ENCODE assay signal across 8 cellular contexts in the genomic region with DNA sequence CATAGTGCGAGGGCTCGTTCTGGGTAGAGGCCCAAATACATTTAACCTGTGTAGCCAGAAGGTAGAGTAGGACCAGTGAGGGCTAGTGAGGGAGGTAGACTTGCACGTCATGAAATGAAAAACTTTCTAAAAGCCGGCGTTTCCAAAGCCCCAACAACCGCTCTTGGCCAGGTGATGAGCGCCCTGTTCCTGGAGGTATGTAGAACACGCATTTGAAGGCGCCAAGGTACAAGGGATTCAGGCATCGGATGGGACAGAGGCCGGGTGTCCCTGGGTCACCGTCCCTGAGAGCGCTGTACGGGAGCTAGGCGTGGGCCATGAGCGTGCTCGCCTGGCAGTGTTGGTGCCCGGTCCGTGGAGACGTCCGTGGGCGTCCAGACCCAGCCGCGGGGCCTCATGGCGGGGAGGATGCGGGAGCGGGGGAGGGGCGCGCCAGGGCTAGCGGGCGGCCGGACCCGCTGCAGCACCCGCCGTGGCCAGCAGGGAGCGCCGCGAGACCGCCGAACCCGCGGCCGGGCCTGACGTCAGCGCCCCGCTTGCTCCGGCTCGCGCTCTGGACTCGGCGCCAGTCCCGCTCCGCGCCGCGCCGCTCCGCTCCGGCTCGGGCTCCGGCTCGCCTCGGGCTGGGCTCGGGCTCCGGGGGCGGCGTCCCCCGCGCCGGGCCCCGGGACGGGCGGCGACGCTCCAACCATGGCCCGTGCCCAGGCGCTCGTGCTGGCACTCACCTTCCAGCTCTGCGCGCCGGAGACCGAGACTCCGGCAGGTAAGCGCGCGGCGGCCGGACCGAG. TPM values are rescaled to one million over a fixed set of nuclear protein-coding genes. Genes with fewer than 3 reads are reported as not detected.
DNase-seq lines count a peak whose midpoint lies in the region; ATAC-seq and TF ChIP-seq lines count a peak whose summit lies in the region.

A gene (plus strand): TSS at position 568 of the 788 bp plus-strand sequence. CDS start 123 bp downstream, at position 691.

- H3K4me3 Mint-ChIP-seq in CD8-positive, alpha-beta memory T cell = peak within 1 kb of the TSS; percentile 78 to 91 (median 82)
- peak within 1 kb of the TSS; percentile 94 for H3K4me3 Mint-ChIP-seq in type B pancreatic cell

- no peak within 1 kb of the TSS for H3K27ac ChIP-seq in CD8-positive, alpha-beta memory T cell (ENCODE audit: low read depth, low read length)
- H3K27ac ChIP-seq in heart right ventricle = peak within 1 kb of the TSS in 8 of 10 donors; percentile 13 to 73 (median 54)

- H3K36me3 Mint-ChIP-seq in CD8-positive, alpha-beta memory T cell = peaks cover 0 to 1% (median 0%) of the 10 kb centered on the region in 3 donors
- no peaks in the 10 kb centered on the region for H3K36me3 Mint-ChIP-seq in type B pancreatic cell

- H3K4me3 ChIP-seq in CD8-positive, alpha-beta memory T cell (ENCODE audit: low read length) = peak within 1 kb of the TSS; percentile 56
- H3K4me3 ChIP-seq in heart right ventricle = peak within 1 kb of the TSS; percentile 52 to 82 (median 66)

- POLR2A ChIA-PET in CD8-positive, alpha-beta memory T cell (lab: Charles Lee) = no interaction called here

- peaks cover 19 to 29% (median 27%) of the 10 kb centered on the region in 3 donors for H3K4me1 Mint-ChIP-seq in CD8-positive, alpha-beta memory T cell
- H3K4me1 Mint-ChIP-seq in type B pancreatic cell (ENCODE audit: unreplicated experiment) = peaks cover 29% of the 10 kb centered on the region

- WGBS in heart right ventricle, 2 donors = 5 to 6% methylated on average over 60 to 89 of the region's 89 CpGs

- H3K9me3 Mint-ChIP-seq in CD8-positive, alpha-beta memory T cell = peaks cover 0 to 2% (median 0%) of the 10 kb centered on the region in 5 donors
- H3K9me3 Mint-ChIP-seq in type B pancreatic cell = no peaks in the 10 kb centered on the region

- H3K9me3 ChIP-seq in CD8-positive, alpha-beta memory T cell (ENCODE audit: low read length) = no peaks in the 10 kb centered on the region
- H3K9me3 ChIP-seq in heart right ventricle = no peaks in the 10 kb centered on the region

- ATAC-seq in GM21381 (IDR thresholded peaks at IDR 0.05; ENCODE audit: unreplicated experiment) = peak; percentile 74
- peak; percentile 69 to 89 (median 80) for ATAC-seq in heart right ventricle

- peak; percentile 72 to 77 (median 77) for DNase-seq in CD8-positive, alpha-beta memory T cell
- peak; percentile 37 to 59 for DNase-seq in Kasumi-1 (lab: John Stamatoyannopoulos, UW)
- DNase-seq in SW480 (ENCODE audit: low spot score) = peak; percentile 62
- peak; percentile 57 for DNase-seq in activated naive CD8-positive, alpha-beta T cell treated with anti-CD3 and anti-CD28 coated beads, Interleukin-2, amount 50 U/mL, for 16 hours (ENCODE audit: low read depth, low spot score)
- DNase-seq in heart right ventricle = peak; percentile 72 to 83
- DNase-seq in posterior vena cava (ENCODE audit: low spot score) = peak; percentile 93
- peak; percentile 94 for DNase-seq in type B pancreatic cell (ENCODE audit: extremely low spot score, unreplicated experiment)

- peak; percentile 63 to 99 (median 82) for TF ChIP-seq CTCF in heart right ventricle (IDR thresholded peaks at IDR 0.05)
- peak; percentile 88 for TF ChIP-seq CTCF in type B pancreatic cell (conservative IDR thresholded peaks at IDR 0.05)

- CTCF ChIA-PET in CD8-positive, alpha-beta memory T cell (lab: Charles Lee) = interaction anchor here (1.1 to 1.2 kb wide), 2 partner anchors 1144 to 1547 kb away, joined by 4 to 12 read pairs; no protein-coding TSS in a partner anchor

- peaks cover 31% of the 10 kb centered on the region for H3K27me3 ChIP-seq in CD8-positive, alpha-beta memory T cell (ENCODE audit: insufficient read depth, low read length, poor library complexity, severe bottlenecking)
- H3K27me3 ChIP-seq in heart right ventricle = peaks cover 0 to 51% (median 0%) of the 10 kb centered on the region in 7 donors

- H3K4me1 ChIP-seq in CD8-positive, alpha-beta memory T cell (ENCODE audit: insufficient read depth, low read length) = peaks cover 18% of the 10 kb centered on the region
- H3K4me1 ChIP-seq in heart right ventricle = peaks cover 5 to 29% (median 21%) of the 10 kb centered on the region in 9 donors

- intact Hi-C loops in heart right ventricle (cut with DNase I) (loop anchor here in 9 of 10 donors (1.0 to 10.0 kb wide), 20 partner anchors 469 to 1679 kb away; no protein-coding TSS in a partner anchor), posterior vena cava (cut with DNase I) (loop anchor here (5.0 to 10.0 kb wide), 2 partner anchors 1469 to 1471 kb away; no protein-coding TSS in a partner anchor)

- H3K27ac Mint-ChIP-seq in CD8-positive, alpha-beta memory T cell = peak within 1 kb of the TSS in 6 of 8 donors; percentile 24 to 67 (median 50)
- H3K27ac Mint-ChIP-seq in type B pancreatic cell = peak within 1 kb of the TSS; percentile 97

- peaks cover 34 to 44% of the 10 kb centered on the region in 2 donors for H3K27me3 Mint-ChIP-seq in CD8-positive, alpha-beta memory T cell
- peaks cover 40% of the 10 kb centered on the region for H3K27me3 Mint-ChIP-seq in type B pancreatic cell

- H3K36me3 ChIP-seq in CD8-positive, alpha-beta memory T cell (ENCODE audit: insufficient read depth, low read length) = no peaks in the 10 kb centered on the region
- no peaks in the 10 kb centered on the region for H3K36me3 ChIP-seq in heart right ventricle

RNA-seq across cellular contexts. Expression of the gene that starts here (rescaled TPM):
- under 1 TPM; 0.13 to 0.51 TPM for total RNA-seq in CD8-positive, alpha-beta memory T cell
- polyA plus RNA-seq in CD8-positive, alpha-beta memory T cell = 0.62 TPM
- total RNA-seq in heart right ventricle (10 to 100 TPM in 8 of 10 donors, 1 to 10 TPM in 2; 8.6 to 29.8 (median 14.5) TPM), posterior vena cava (10 to 100 TPM; 12.3 to 16.5 TPM), type B pancreatic cell (ENCODE audit: low replicate concordance) (66.6 and 129 TPM in 2 replicates)
- polyA plus RNA-seq in heart right ventricle = 10 to 100 TPM; 13.5 to 15.7 TPM

Comparison
In these comparisons a context has a peak if more than half of its experiments do, and no peak if none do; other contexts are left out.
1. RNA of the gene that starts here (total RNA-seq): 66.6 to 129 TPM in type B pancreatic cell, 12.3 to 16.5 TPM in posterior vena cava and 8.6 to 29.8 TPM in heart right ventricle; 0.13 to 0.51 TPM in CD8-positive, alpha-beta memory T cell; every median in the first group is over 4 times any median in the second.
2. Peak in DNase-seq and H3K4me3 ChIP-seq in CD8-positive, alpha-beta memory T cell; RNA of the gene not detected or under 1 TPM.
3. Peak in every context shown above with its lines, with median percentiles within 50 percentile points of each other: DNase-seq.